ENCODE assay signal across 8 cellular contexts in genomic region chr5:123423278-123424149, GRCh38. TPM values are rescaled to one million over a fixed set of nuclear protein-coding genes. Genes with fewer than 3 reads are reported as not detected.
DNase-seq lines count a peak whose midpoint lies in the region; ATAC-seq and TF ChIP-seq lines count a peak whose summit lies in the region.

Gene CEP120, minus strand, starts transcription at chr5:123423403. Its CDS starts 405 bp downstream, at chr5:123422998.

- H3K4me2 ChIP-seq in parathyroid adenoma (ENCODE audit: low read length), result peak within 1 kb of the TSS; percentile 97

- no peaks in the 10 kb centered on the region for H3K27me3 ChIP-seq in adipocyte (replicated peaks; ENCODE audit: control insufficient read depth, insufficient read depth, low read length)
- H3K27me3 ChIP-seq in cardiac muscle cell, result no peaks in the 10 kb centered on the region
- no peaks in the 10 kb centered on the region for H3K27me3 ChIP-seq in parathyroid adenoma (ENCODE audit: control insufficient read depth, insufficient read depth, low read length)
- no peaks in the 10 kb centered on the region for H3K27me3 ChIP-seq in transverse colon

- peaks cover 16% of the 10 kb centered on the region for H3K4me1 ChIP-seq in adipocyte (ENCODE audit: control insufficient read depth, insufficient read depth, low read length)
- H3K4me1 ChIP-seq in cardiac muscle cell (ENCODE audit: low read depth), result peaks cover 4% of the 10 kb centered on the region
- peaks cover 6% of the 10 kb centered on the region for H3K4me1 ChIP-seq in parathyroid adenoma
- H3K4me1 ChIP-seq in transverse colon, result peaks cover 3 to 27% (median 18%) of the 10 kb centered on the region in 4 donors

- H3K9ac ChIP-seq in adipocyte (ENCODE audit: low read length) (peak within 1 kb of the TSS; percentile 87), parathyroid adenoma (peak within 1 kb of the TSS; percentile 62)

- no peaks in the 10 kb centered on the region for H3K9me3 ChIP-seq in adipocyte (ENCODE audit: control insufficient read depth, low read length)
- H3K9me3 ChIP-seq in cardiac muscle cell (ENCODE audit: low read depth), result no peaks in the 10 kb centered on the region
- H3K9me3 ChIP-seq in parathyroid adenoma (ENCODE audit: control insufficient read depth, low read length), result no peaks in the 10 kb centered on the region
- H3K9me3 ChIP-seq in transverse colon, result no peaks in the 10 kb centered on the region

- peaks cover 2% of the 10 kb centered on the region for H3K79me2 ChIP-seq in parathyroid adenoma

- peak; percentile 45 for TF ChIP-seq EP300 in transverse colon (IDR thresholded peaks at IDR 0.05; ENCODE audit: low read depth)

- WGBS in transverse colon (ENCODE audit: low coverage in 1 of 2), 2 donors, result 0 to 1% methylated on average over 5 to 35 of the region's 47 CpGs

- H3K36me3 ChIP-seq in adipocyte (ENCODE audit: control insufficient read depth, insufficient read depth, low read length, severe bottlenecking), result no peaks in the 10 kb centered on the region
- H3K36me3 ChIP-seq in cardiac muscle cell, result no peaks in the 10 kb centered on the region
- no peaks in the 10 kb centered on the region for H3K36me3 ChIP-seq in parathyroid adenoma (ENCODE audit: control insufficient read depth, insufficient read depth, low read length)
- no peaks in the 10 kb centered on the region for H3K36me3 ChIP-seq in transverse colon

- H2AFZ ChIP-seq in parathyroid adenoma, result peak within 1 kb of the TSS; percentile 92

- intact Hi-C loops in transverse colon (cut with DNase I; ENCODE audit: low total_unique reads), result loop anchor here (5.0 kb wide), 1 partner anchor 89 kb away; the partner anchor contains the start of gene CSNK1G3

- H3K27ac ChIP-seq in cardiac muscle cell (peak within 1 kb of the TSS; percentile 69), parathyroid adenoma (peak within 1 kb of the TSS; percentile 77), transverse colon (peak within 1 kb of the TSS; percentile 93 to 95 (median 94))

- peak; percentile 95 for TF ChIP-seq POLR2A in transverse colon (IDR thresholded peaks at IDR 0.05)

- TF ChIP-seq CTCF in GM12874 (IDR thresholded peaks at IDR 0.05; ENCODE audit: insufficient read depth, low read depth, low read length) (peak; percentile 82), cardiac muscle cell (IDR thresholded peaks at IDR 0.05; ENCODE audit: low read depth, low read length) (peak; percentile 75), parathyroid adenoma (IDR thresholded peaks at IDR 0.05) (peak; percentile 86), transverse colon (IDR thresholded peaks at IDR 0.05) (peak; percentile 60 to 94 (median 79))

- H3K4me3 ChIP-seq in adipocyte (ENCODE audit: low read length) (peak within 1 kb of the TSS; percentile 88), cardiac muscle cell (peak within 1 kb of the TSS; percentile 71), parathyroid adenoma (ENCODE audit: low read depth, low read length) (peak within 1 kb of the TSS; percentile 94), transverse colon (peak within 1 kb of the TSS; percentile 63 to 86 (median 83))

- DNase-seq in NCI-H128 (lab: John Stamatoyannopoulos, UW; ENCODE audit: unreplicated experiment) (peak; percentile 94), SW480 (ENCODE audit: low spot score) (peak; percentile 100), adipocyte (ENCODE audit: low read depth) (peak; percentile 100), cardiac muscle cell (ENCODE audit: low read depth in 1 of 2, low spot score in 1 of 2) (peak; percentile 99 to 100), transverse colon (peak; percentile 99)

- in situ Hi-C loops in transverse colon (cut with MboI; ENCODE audit: low pct_ligation_motif_present in 1 of 4, low pct_unique_long_range_greater_than_20kb in 1 of 4, low sequenced_read_pairs in 3 of 4), result loop anchor here in 1 of 4 donors (25.0 kb wide), 1 partner anchor 189 kb away; no protein-coding TSS in a partner anchor

- ATAC-seq in HG02759 (IDR thresholded peaks at IDR 0.05; ENCODE audit: unreplicated experiment), result peak; percentile 98

RNA-seq across cellular contexts. Expression of gene CEP120, which starts in this region (rescaled TPM):
- 10.4 and 16.3 TPM in 2 replicates for total RNA-seq in cardiac muscle cell
- polyA plus RNA-seq in cardiac muscle cell, result 6.5 and 9.5 TPM in 2 replicates
- 10 to 100 TPM in 3 of 4 donors, 1 to 10 TPM in 1; 7.6 to 24.3 (median 18.2) TPM for total RNA-seq in transverse colon

Comparison
In these comparisons a context has a peak if more than half of its experiments do, and no peak if none do; other contexts are left out.
1. Peak in every context shown above with its lines: DNase-seq, ATAC-seq, H3K4me3 ChIP-seq and H3K27ac ChIP-seq.